Comparison of ENCODE assay signal across 9 cellular contexts in the genomic region with DNA sequence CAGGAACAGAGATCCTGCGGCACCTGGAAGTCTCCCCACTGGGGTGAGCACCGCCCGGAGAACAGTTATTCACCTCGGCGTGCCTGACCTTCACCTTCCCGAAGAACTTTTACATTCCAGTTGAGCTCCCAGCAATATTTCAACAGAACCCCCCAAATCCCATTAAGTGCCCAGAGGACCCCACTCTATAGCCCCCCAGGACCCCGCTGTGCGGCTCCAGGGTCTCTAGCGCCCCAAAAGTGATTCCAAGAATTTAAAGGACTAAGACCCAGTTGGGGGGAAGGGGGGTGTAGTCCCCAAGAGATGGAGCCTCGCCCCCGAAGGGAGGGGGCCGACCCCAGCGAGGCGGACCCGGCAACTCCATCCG. TPM values are rescaled to one million over a fixed set of nuclear protein-coding genes. Genes with fewer than 3 reads are reported as not detected.
DNase-seq lines count a peak whose midpoint lies in the region; ATAC-seq and TF ChIP-seq lines count a peak whose summit lies in the region.
"Had no signal": no experiment of that assay in that cellular context is flagged by ENCODE, and none has a peak within 500 bp of the region (broad histone marks: within the 10 kb centered on the region; RNA-seq: fewer than 3 reads in every experiment).

No MANE protein-coding gene starts in this region.

- H2AFZ ChIP-seq in HCT116 (ENCODE audit: low read depth, low read length, poor library complexity, severe bottlenecking), result no peak overlapping the region

- POLR2A ChIA-PET in HCT116 (lab: Charles Lee), result interaction anchor here (0.7 to 3.1 kb wide), 8 partner anchors 12 to 260 kb away, joined by 3 to 13 read pairs (median 3); a partner anchor contains a TSS

- peak overlapping the region; percentile 95 for H3K4me2 ChIP-seq in HCT116 (ENCODE audit: low read length)

- H3K9me3 Mint-ChIP-seq in glutamatergic neuron (ENCODE audit: unreplicated experiment), result peaks cover 17% of the 10 kb centered on the region

- peak overlapping the region; percentile 87 for H3K27ac ChIP-seq in HCT116 (ENCODE audit: low read depth, low read length)
- peak overlapping the region; percentile 91 to 99 (median 96) for H3K27ac ChIP-seq in skin epidermis

- peaks cover 31 to 39% of the 10 kb centered on the region in 2 experiments for H3K4me1 ChIP-seq in HCT116 (ENCODE audit: control insufficient read depth in 1 of 2, insufficient read depth in 2 of 2, low read length in 2 of 2)

- RAD21 ChIA-PET in HCT116 (lab: Charles Lee; ENCODE audit: low non-redundant PET in 1 of 2, low total read pairs in 2 of 2, uncharacterized antibody in 2 of 2, unreplicated experiment in 2 of 2), result interaction anchor here (0.6 to 2.3 kb wide), 4 partner anchors 31 to 127 kb away, joined by 3 to 16 read pairs (median 10); no protein-coding TSS in a partner anchor

- intact Hi-C loops in HCT116 (cut with micrococcal nuclease), result loop anchor here (1.0 to 5.0 kb wide), 2 partner anchors 220 to 365 kb away; a partner anchor contains a TSS

- H3K36me3 Mint-ChIP-seq in glutamatergic neuron (ENCODE audit: unreplicated experiment), result no peaks in the 10 kb centered on the region

- CTCF ChIA-PET in HCT116 (lab: Charles Lee), result interaction anchor here (0.9 to 3.9 kb wide), 5 partner anchors 91 to 220 kb away, joined by 3 to 91 read pairs (median 4); no protein-coding TSS in a partner anchor

- H3K36me3 ChIP-seq in HCT116 (ENCODE audit: control insufficient read depth in 1 of 2, insufficient read depth in 2 of 2, low read length in 2 of 2), result peaks cover 4 to 9% of the 10 kb centered on the region in 2 experiments; a peak in 3 of 4 replicates

- TF ChIP-seq CTCF in HCT116 (IDR thresholded peaks at IDR 0.05 in 2 of 3, conservative IDR thresholded peaks at IDR 0.05 in 1 of 3; ENCODE audit: borderline replicate concordance in 1 of 3, insufficient read depth in 1 of 3, low read depth in 2 of 3, low read length in 2 of 3) (no peak), WI38 (IDR thresholded peaks at IDR 0.05; ENCODE audit: low read depth, low read length) (no peak), glutamatergic neuron (IDR thresholded peaks at IDR 0.05; ENCODE audit: partially characterized antibody, unreplicated experiment) (no peak)

- TF ChIP-seq POLR2A in HCT116 (IDR thresholded peaks at IDR 0.05; ENCODE audit: borderline replicate concordance, extremely low read depth, insufficient read depth, insufficient read length), result no peak

- H3K4me3 ChIP-seq in HCT116 (replicated peaks in 1 of 2; ENCODE audit: low read depth in 1 of 2, low read length in 2 of 2) (peak overlapping the region; percentile 99), WI38 (ENCODE audit: low read depth, low read length) (peak overlapping the region; percentile 93), skin epidermis (peak overlapping the region; percentile 61 to 89 (median 79))

- H3K27me3 Mint-ChIP-seq in glutamatergic neuron (ENCODE audit: unreplicated experiment), result peaks cover 10% of the 10 kb centered on the region

- H3K27ac Mint-ChIP-seq in glutamatergic neuron (ENCODE audit: unreplicated experiment), result peak overlapping the region; percentile 94

- no peaks in the 10 kb centered on the region for H3K9me3 ChIP-seq in HCT116 (ENCODE audit: control insufficient read depth in 1 of 2, insufficient read depth in 1 of 2, low read depth in 1 of 2, low read length in 2 of 2)

- H4K20me1 ChIP-seq in HCT116 (ENCODE audit: insufficient read depth), result no peaks in the 10 kb centered on the region

- no peak for ATAC-seq in HCT116

- H3K79me2 ChIP-seq in HCT116 (ENCODE audit: insufficient read depth, low read length), result peaks cover 40% of the 10 kb centered on the region

- H3K4me1 Mint-ChIP-seq in glutamatergic neuron (ENCODE audit: low read depth, unreplicated experiment), result peaks cover 21% of the 10 kb centered on the region

- TF ChIP-seq RAD21 in HCT116 (IDR thresholded peaks at IDR 0.05; ENCODE audit: low read depth), result no peak

- no peaks in the 10 kb centered on the region for H3K9me2 ChIP-seq in HCT116 (ENCODE audit: insufficient read depth)

- H3K27me3 ChIP-seq in HCT116 (ENCODE audit: insufficient read depth, low read length), result no peaks in the 10 kb centered on the region

- DNase-seq in HCT116 (ENCODE audit: low read depth, low spot score) (no peak), glutamatergic neuron (no peak), AML-193 (lab: John Stamatoyannopoulos, UW) (no peak), NOMO-1 treated with dmso at 0.1 percent for 144 hours (lab: John Stamatoyannopoulos, UW; ENCODE audit: unreplicated experiment) (no peak), HK-2 (ENCODE audit: unreplicated experiment) (no peak), medulla oblongata (ENCODE audit: extremely low spot score) (no peak)

- H3K4me3 Mint-ChIP-seq in glutamatergic neuron (ENCODE audit: unreplicated experiment), result peak overlapping the region; percentile 98

- BruUV-seq in HCT116 (replicated peaks; lab: Mats Ljungman, UMichigan), result no TSS peak

- peak overlapping the region; percentile 86 for H3K9ac ChIP-seq in HCT116 (ENCODE audit: low read length)

TF ChIP-seq in HCT116, 20 proteins besides CTCF, POLR2A, EP300 and RAD21:
- TF ChIP-seq, protein P1, sequence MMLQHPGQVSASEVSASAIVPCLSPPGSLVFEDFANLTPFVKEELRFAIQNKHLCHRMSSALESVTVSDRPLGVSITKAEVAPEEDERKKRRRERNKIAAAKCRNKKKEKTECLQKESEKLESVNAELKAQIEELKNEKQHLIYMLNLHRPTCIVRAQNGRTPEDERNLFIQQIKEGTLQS (IDR thresholded peaks at IDR 0.05), result no peak

RNA-seq across cellular contexts. Expression of a gene that starts 0.5 kb away (rescaled TPM):
- total RNA-seq in HCT116 (2021; ENCODE audit: unreplicated experiment), result 75.0 TPM
- 89.6 and 104 TPM in 2 replicates for polyA plus RNA-seq in HCT116 (2012)
- 44.2 TPM for total RNA-seq in glutamatergic neuron (ENCODE audit: unreplicated experiment)

RNA-seq across cellular contexts. Expression of a gene that starts 2.6 kb away (rescaled TPM):
- total RNA-seq in HCT116 (2021; ENCODE audit: unreplicated experiment) (111 TPM), glutamatergic neuron (ENCODE audit: unreplicated experiment) (16.7 TPM)
- polyA plus RNA-seq in HCT116 (2012), result 109 and 120 TPM in 2 replicates

RNA-seq across cellular contexts. Expression of a gene that starts 16.4 kb away (rescaled TPM):
- total RNA-seq in HCT116 (2021; ENCODE audit: unreplicated experiment) (7.0 TPM), glutamatergic neuron (ENCODE audit: unreplicated experiment) (0.69 TPM)
- polyA plus RNA-seq in HCT116 (2012), result 1.6 and 2.1 TPM in 2 replicates
- total RNA-seq: SK-MEL-5 had no signal

RNA-seq across cellular contexts. Expression of a gene that starts 30.3 kb away (rescaled TPM):
- total RNA-seq in HCT116 (2021; ENCODE audit: unreplicated experiment) (75.7 TPM), glutamatergic neuron (ENCODE audit: unreplicated experiment) (0.32 TPM)
- 57.7 and 67.0 TPM in 2 replicates for polyA plus RNA-seq in HCT116 (2012)

RNA-seq across cellular contexts. Expression of a gene that starts 35.6 kb away (rescaled TPM):
- total RNA-seq in HCT116 (2021; ENCODE audit: unreplicated experiment), result 20.6 TPM
- polyA plus RNA-seq in HCT116 (2012), result 37.2 and 37.3 TPM in 2 replicates
- not detected for total RNA-seq in glutamatergic neuron (ENCODE audit: unreplicated experiment)
- total RNA-seq: SK-MEL-5 had no signal
